8 cellular contexts compared by ENCODE assay signal in the genomic region with DNA sequence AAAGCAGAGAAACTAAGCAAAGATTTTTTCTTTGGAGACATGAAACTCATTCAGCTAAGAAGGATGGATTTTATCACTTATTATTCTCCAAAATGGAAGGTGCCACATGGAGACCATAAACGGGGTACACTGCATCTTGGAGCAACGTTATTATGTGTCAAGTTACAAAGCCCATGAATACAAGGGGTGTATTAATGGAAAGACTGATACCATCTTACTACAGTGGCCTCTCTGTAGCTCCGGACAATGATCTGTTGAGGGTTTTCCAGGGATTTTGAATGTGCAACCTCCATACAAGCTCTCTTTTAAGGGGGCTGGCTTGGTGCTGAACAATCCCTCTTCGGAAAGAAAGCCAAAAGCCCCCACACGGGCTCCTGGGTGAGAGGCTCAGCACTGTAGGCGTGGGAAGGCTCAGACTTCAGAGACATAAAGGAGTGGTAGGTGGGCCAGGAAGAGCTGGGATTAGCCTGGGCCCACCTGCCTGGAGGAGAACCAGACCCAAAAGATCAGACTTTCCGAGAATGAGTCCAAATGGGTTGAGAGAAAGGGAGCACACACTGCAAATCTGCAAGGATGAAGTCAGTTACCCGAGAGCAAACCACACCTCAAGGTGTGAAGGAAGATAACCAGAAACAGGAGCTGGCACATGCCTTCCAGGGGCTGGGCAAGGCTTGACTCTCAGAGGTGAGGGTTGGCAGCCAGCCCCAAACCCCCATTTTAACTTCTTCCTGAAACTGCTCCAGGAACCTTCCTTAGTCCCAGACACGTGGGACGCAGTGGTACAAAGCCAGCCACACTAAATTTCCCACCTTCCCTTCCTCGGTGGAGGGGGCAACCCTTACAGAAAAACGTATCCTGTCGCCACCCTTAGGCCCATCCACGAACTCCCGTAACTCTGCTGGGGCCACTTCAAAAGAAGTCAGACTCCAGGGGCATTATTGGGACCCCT. TPM values are rescaled to one million over a fixed set of nuclear protein-coding genes. Genes with fewer than 3 reads are reported as not detected.
A peak's percentile ranks its signal among the peaks of the same experiment; 100 is the strongest.
DNase-seq lines count a peak whose midpoint lies in the region; ATAC-seq, FAIRE-seq and TF ChIP-seq lines count a peak whose summit lies in the region.

No MANE protein-coding gene starts in this region.

- peaks cover 80% of the 10 kb centered on the region for H3K4me1 Mint-ChIP-seq in neural crest cell

- TF ChIP-seq CTCF in D721Med (IDR thresholded peaks at IDR 0.05; ENCODE audit: insufficient read depth, missing control alignments) = peak; percentile 20
- no peak for TF ChIP-seq CTCF in neural crest cell (conservative IDR thresholded peaks at IDR 0.05)

- H3K27ac Mint-ChIP-seq in neural crest cell (ENCODE audit: unreplicated experiment) = peak overlapping the region; percentile 98

- ATAC-seq in GM18873 (IDR thresholded peaks at IDR 0.05; ENCODE audit: low FRiP score, unreplicated experiment) = no peak
- no peak for ATAC-seq in HG03378 (IDR thresholded peaks at IDR 0.05; ENCODE audit: unreplicated experiment)

- H3K9me3 Mint-ChIP-seq in neural crest cell = no peaks in the 10 kb centered on the region

- in situ Hi-C loops in SK-MEL-5 (cut with HindIII; ENCODE audit: low pct_unique_long_range_greater_than_20kb, low sequenced_read_pairs) = no loop called here

- H3K4me3 Mint-ChIP-seq in neural crest cell = peak overlapping the region; percentile 98

- peak; percentile 48 for TF ChIP-seq POLR2A in erythroblast (IDR thresholded peaks at IDR 0.05; ENCODE audit: low read length)

- FAIRE-seq in D721Med (lab: Jason Lieb, UNC) = no peak

- DNase-seq in D721Med (ENCODE audit: insufficient read length, low spot score) (no peak), SK-MEL-5 (ENCODE audit: low read depth, low spot score) (peak; percentile 63), erythroblast (lab: John Stamatoyannopoulos, UW) (peak; percentile 76 to 88), neural crest cell (ENCODE audit: low read depth, low spot score) (no peak), NOMO-1 treated with dmso at 0.1 percent for 144 hours (lab: John Stamatoyannopoulos, UW; ENCODE audit: unreplicated experiment) (no peak), NCI-H524 (lab: John Stamatoyannopoulos, UW) (no peak)

- H3K27me3 Mint-ChIP-seq in neural crest cell (ENCODE audit: low read depth) = no peaks in the 10 kb centered on the region

- H3K36me3 Mint-ChIP-seq in neural crest cell (ENCODE audit: low read depth) = no peaks in the 10 kb centered on the region

RNA-seq across cellular contexts. Expression of a gene that starts 1.5 kb away (rescaled TPM):
- total RNA-seq in SK-MEL-5 (2014; rRNA removed; shearing (Covaris generic)) = 39.3 and 42.9 TPM in 2 replicates
- polyA plus RNA-seq in SK-MEL-5 (2015; cell fraction: cytosol; rRNA removed) = 69.3 and 78.4 TPM in 2 replicates
- polyA plus RNA-seq in SK-MEL-5 (2015; cell fraction: nucleus; rRNA removed) = 31.2 and 31.5 TPM in 2 replicates
- total RNA-seq in neural crest cell = 40.9 and 41.5 TPM in 2 replicates

RNA-seq across cellular contexts. Expression of a gene that starts 59.2 kb away (rescaled TPM):
- total RNA-seq in SK-MEL-5 (2014; rRNA removed; shearing (Covaris generic)) = 30.7 and 52.7 TPM in 2 replicates
- polyA plus RNA-seq in SK-MEL-5 (2015; cell fraction: cytosol; rRNA removed) = 39.1 and 46.0 TPM in 2 replicates
- 241 and 244 TPM in 2 replicates for polyA plus RNA-seq in SK-MEL-5 (2015; cell fraction: nucleus; rRNA removed)
- 20.7 and 23.2 TPM in 2 replicates for total RNA-seq in neural crest cell

Comparison
In these comparisons a context has a peak if more than half of its experiments do, and no peak if none do; other contexts are left out.
1. DNase-seq: peak in SK-MEL-5 (single experiment) and erythroblast (2 of 2); none in D721Med (single experiment), neural crest cell (single experiment), NOMO-1 treated with dmso at 0.1 percent for 144 hours (single experiment) and NCI-H524 (0 of 2).